ENCODE assay signal across 6 cellular contexts in genomic region chr12:56918139-56918538, GRCh38. TPM values are rescaled to one million over a fixed set of nuclear protein-coding genes. Genes with fewer than 3 reads are reported as not detected.
"Had no signal": no experiment of that assay in that cellular context is flagged by ENCODE, and none has a peak within 500 bp of the region (broad histone marks: within the 10 kb centered on the region; RNA-seq: fewer than 3 reads in every experiment).

No MANE protein-coding gene starts in this region.

RNA-seq across cellular contexts. Expression of gene SDR9C7, which starts 16.1 kb away (rescaled TPM):
- total RNA-seq: GM23248, GM23338, H1, H9, HFFc6 had no signal
- polyA plus RNA-seq: GM23248, GM23338 had no signal

RNA-seq across cellular contexts. Expression of gene RDH16, which starts 39.3 kb away (rescaled TPM):
- total RNA-seq: GM23248, H4, HFFc6 had no signal
- polyA plus RNA-seq: GM23248 had no signal
